ENCODE assay signal across 17 cellular contexts in genomic region chr7:77765906-77766800, GRCh38. TPM values are rescaled to one million over a fixed set of nuclear protein-coding genes. Genes with fewer than 3 reads are reported as not detected.
DNase-seq lines count a peak whose midpoint lies in the region; ATAC-seq, FAIRE-seq and TF ChIP-seq lines count a peak whose summit lies in the region.
"Had no signal": no experiment of that assay in that cellular context is flagged by ENCODE, and none has a peak within 500 bp of the region (broad histone marks: within the 10 kb centered on the region; RNA-seq: fewer than 3 reads in every experiment).

No MANE protein-coding gene starts in this region.

- no peak for DNase-seq in A549 (ENCODE audit: low read depth in 1 of 2, low spot score in 1 of 2)
- peak; percentile 28 to 48 for DNase-seq in cardiac fibroblast (ENCODE audit: low read depth in 2 of 2)
- no peak for DNase-seq in GM19238 (ENCODE audit: insufficient read length, low spot score)
- no peak for DNase-seq in SK-N-DZ (ENCODE audit: low spot score)
- DNase-seq: AML-193, brain microvascular endothelial cell, GM23248, islet precursor cell, NCI-H2081 treated with DMSO at 0.1 percent for 48 hours, OCI-M1, posterior cingulate gyrus, T1000 had no signal

- peak overlapping the region in 1 of 2 donors; percentile 28 for H3K9ac ChIP-seq in liver (ENCODE audit: low read depth in 1 of 2, low read length in 2 of 2)
- H3K9ac ChIP-seq: GM23248 had no signal

- TF ChIP-seq CTCF in A549 (IDR thresholded peaks at IDR 0.05) = no peak
- TF ChIP-seq CTCF in cardiac fibroblast (IDR thresholded peaks at IDR 0.05; ENCODE audit: low read depth, low read length) = no peak
- no peak for TF ChIP-seq CTCF in liver (IDR thresholded peaks at IDR 0.05; ENCODE audit: low read depth, low read length, missing input control)

- TF ChIP-seq EP300 in A549 (IDR thresholded peaks at IDR 0.05) = no peak

- peaks cover 0 to 2% (median 0%) of the 10 kb centered on the region in 4 donors for H3K36me3 ChIP-seq in liver (ENCODE audit: control insufficient read depth in 4 of 4, insufficient read depth in 3 of 4, low read depth in 1 of 4, low read length in 3 of 4)
- H3K36me3 ChIP-seq: brain microvascular endothelial cell had no signal

- no peak overlapping the region for H3K4me3 ChIP-seq in A549
- H3K4me3 ChIP-seq in cardiac fibroblast (replicated peaks in 1 of 2; ENCODE audit: low read depth in 2 of 2, low read length in 2 of 2) = no peak overlapping the region
- no peak overlapping the region for H3K4me3 ChIP-seq in liver (ENCODE audit: low read depth in 1 of 3, low read length in 3 of 3)
- H3K4me3 ChIP-seq: GM23248 had no signal

- peak overlapping the region; percentile 51 for H3K4me2 ChIP-seq in A549

- no peak for FAIRE-seq in A549 (lab: Jason Lieb, UNC)
- FAIRE-seq: G401.6 had no signal

- POLR2A ChIA-PET in A549 (lab: Yijun Ruan, JAX) = no interaction called here

- no peak for TF ChIP-seq POLR2A in A549 (IDR thresholded peaks at IDR 0.05; ENCODE audit: low read length)

- H3K4me1 ChIP-seq in A549 (peaks cover 51% of the 10 kb centered on the region), liver (ENCODE audit: control insufficient read depth in 4 of 4, insufficient read depth in 4 of 4, low read length in 3 of 4) (peaks cover 5 to 33% (median 24%) of the 10 kb centered on the region in 4 donors)

- TF ChIP-seq RAD21 in A549 (conservative IDR thresholded peaks at IDR 0.05 in 1 of 2, IDR thresholded peaks at IDR 0.05 in 1 of 2) = no peak
- no peak for TF ChIP-seq RAD21 in liver (IDR thresholded peaks at IDR 0.05)

- CTCF ChIA-PET in A549 (lab: Yijun Ruan, JAX) = interaction anchor here (0.9 to 1.3 kb wide), 4 partner anchors 32 to 165 kb away, joined by 3 to 5 read pairs (median 3); partner anchors contain the start of genes PHTF2 and TMEM60

- ATAC-seq in A549 (peak in 1 of 2 experiments; percentile 39; a peak in 1 of 6 replicates), GM19438 (IDR thresholded peaks at IDR 0.05; ENCODE audit: low read depth, unreplicated experiment) (peak; percentile 52), GM18907 (IDR thresholded peaks at IDR 0.05; ENCODE audit: unreplicated experiment) (no peak), GM19455 (IDR thresholded peaks at IDR 0.05; ENCODE audit: unreplicated experiment) (no peak)

- 66% methylated on average over 4 of the region's 4 CpGs for WGBS in A549 (ENCODE audit: missing lambda C conversion rate)
- WGBS in liver = 53% methylated on average over 4 of the region's 4 CpGs

- no peaks in the 10 kb centered on the region for H3K27me3 ChIP-seq in liver (ENCODE audit: control insufficient read depth in 4 of 4, insufficient read depth in 4 of 4, low read length in 3 of 4)
- H3K27me3 ChIP-seq: brain microvascular endothelial cell had no signal

- H3K27ac ChIP-seq in A549 = peak overlapping the region; percentile 23 to 75; a peak in 4 of 6 replicates
- peak overlapping the region; percentile 75 to 82 for H3K27ac ChIP-seq in liver (ENCODE audit: low read depth in 1 of 2, low read length in 2 of 2)
- H3K27ac ChIP-seq: brain microvascular endothelial cell, GM23248 had no signal

- no peaks in the 10 kb centered on the region for H3K9me3 ChIP-seq in A549
- H3K9me3 ChIP-seq in liver (ENCODE audit: control insufficient read depth in 4 of 4, low read length in 3 of 4) = no peaks in the 10 kb centered on the region

TF ChIP-seq in A549, 52 proteins besides CTCF, POLR2A, EP300 and RAD21 (continues in another document):
- no peak for TF ChIP-seq HES2 (IDR thresholded peaks at IDR 0.05)
- TF ChIP-seq CBX2 (IDR thresholded peaks at IDR 0.05; ENCODE audit: borderline replicate concordance, low read depth) = no peak
- no peak for TF ChIP-seq CBX8 (IDR thresholded peaks at IDR 0.05)
- TF ChIP-seq ESRRA (IDR thresholded peaks at IDR 0.05; ENCODE audit: borderline replicate concordance, low read length) = no peak
- TF ChIP-seq HOXA7 (CRISPR knock-in tag; IDR thresholded peaks at IDR 0.05) = no peak
- no peak for TF ChIP-seq CHD2 (IDR thresholded peaks at IDR 0.05; ENCODE audit: low read length, partially characterized antibody)
- TF ChIP-seq HOXB5 (CRISPR knock-in tag; IDR thresholded peaks at IDR 0.05) = no peak
- no peak for TF ChIP-seq POLR2AphosphoS2 (conservative IDR thresholded peaks at IDR 0.05; ENCODE audit: low read length)
- no peak for TF ChIP-seq BCL3 (IDR thresholded peaks at IDR 0.05)
- no peak for TF ChIP-seq FOXS1 (CRISPR knock-in tag; IDR thresholded peaks at IDR 0.05)
- no peak for TF ChIP-seq MAFK (IDR thresholded peaks at IDR 0.05; ENCODE audit: partially characterized antibody)
- no peak for TF ChIP-seq CHD4 (IDR thresholded peaks at IDR 0.05; ENCODE audit: borderline replicate concordance)

TF ChIP-seq in liver, 16 proteins besides CTCF, POLR2A, EP300 and RAD21 (continues in another document):
- peak; percentile 83 to 87 for TF ChIP-seq HNF4A (conservative IDR thresholded peaks at IDR 0.05)
- no peak for TF ChIP-seq ZBTB33 (IDR thresholded peaks at IDR 0.05)
- TF ChIP-seq RXRA (IDR thresholded peaks at IDR 0.05) = peak; percentile 34 to 40
- TF ChIP-seq JUND (IDR thresholded peaks at IDR 0.05) = peak; percentile 29 to 47
- peak; percentile 83 for TF ChIP-seq SP1 (IDR thresholded peaks at IDR 0.05)
- no peak for TF ChIP-seq YY1 (IDR thresholded peaks at IDR 0.05)
- TF ChIP-seq NR2F2 (IDR thresholded peaks at IDR 0.05) = peak; percentile 17
- TF ChIP-seq FOXA2 (IDR thresholded peaks at IDR 0.05) = no peak
- no peak for TF ChIP-seq GABPA (IDR thresholded peaks at IDR 0.05 in 1 of 2, conservative IDR thresholded peaks at IDR 0.05 in 1 of 2)
- no peak for TF ChIP-seq ATF3 (IDR thresholded peaks at IDR 0.05)
- no peak for TF ChIP-seq TAF1 (conservative IDR thresholded peaks at IDR 0.05)
- TF ChIP-seq, protein P1, sequence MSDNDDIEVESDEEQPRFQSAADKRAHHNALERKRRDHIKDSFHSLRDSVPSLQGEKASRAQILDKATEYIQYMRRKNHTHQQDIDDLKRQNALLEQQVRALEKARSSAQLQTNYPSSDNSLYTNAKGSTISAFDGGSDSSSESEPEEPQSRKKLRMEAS (IDR thresholded peaks at IDR 0.05) = no peak
- no peak for TF ChIP-seq EGR1 (IDR thresholded peaks at IDR 0.05; ENCODE audit: low read depth in 2 of 2)
- peak; percentile 37 for TF ChIP-seq HNF4G (IDR thresholded peaks at IDR 0.05)
- TF ChIP-seq FOXA1 (IDR thresholded peaks at IDR 0.05) = no peak

RNA-seq across cellular contexts. Expression of gene TMEM60, which starts 32.1 kb away (rescaled TPM):
- 42.8 and 54.7 TPM in 2 replicates for polyA plus RNA-seq in A549 (2011; rRNA removed)
- polyA plus RNA-seq in A549 (2012; cell fraction: cytosol; rRNA removed) = 13.8 and 15.1 TPM in 2 replicates
- polyA plus RNA-seq in A549 (2012; cell fraction: nucleus; rRNA removed) = 3.1 and 5.4 TPM in 2 replicates
- 26.3 to 33.8 TPM (median 29.8 TPM) in 3 replicates for polyA plus RNA-seq in A549 (2017; fragmentation: RNase III; extraction: RNeasy Plus Mini Kit Qiagen cat#74134 plus additional on column Dnase treatment)
- polyA minus RNA-seq in A549 (2011; rRNA and poly(A)+ RNA removed) = 6.6 and 9.3 TPM in 2 replicates
- 1 to 10 TPM; 4.9 to 9.9 TPM for total RNA-seq in liver
- 10 to 100 TPM in 1 of 2 donors, 1 to 10 TPM in 1; 9.7 to 16.7 TPM for polyA plus RNA-seq in liver
- 31.5 and 50.5 TPM in 2 replicates for polyA plus RNA-seq in SK-N-DZ (2014; cell fraction: cytosol; rRNA removed)
- polyA plus RNA-seq in SK-N-DZ (2014; cell fraction: nucleus; rRNA removed) = 17.0 and 22.7 TPM in 2 replicates

RNA-seq across cellular contexts. Expression of gene PHTF2, which starts 32.4 kb away (rescaled TPM):
- polyA plus RNA-seq in A549 (2011; rRNA removed) (35.5 and 41.6 TPM in 2 replicates), A549 (2017; fragmentation: RNase III; extraction: RNeasy Plus Mini Kit Qiagen cat#74134 plus additional on column Dnase treatment) (11.0 to 14.5 TPM (median 13.1 TPM) in 3 replicates), liver (1 to 10 TPM; 2.2 to 3.1 TPM)
- 7.4 and 9.1 TPM in 2 replicates for polyA plus RNA-seq in A549 (2012; cell fraction: cytosol; rRNA removed)
- 2.6 and 8.5 TPM in 2 replicates for polyA plus RNA-seq in A549 (2012; cell fraction: nucleus; rRNA removed)
- polyA minus RNA-seq in A549 (2011; rRNA and poly(A)+ RNA removed) = 11.9 and 16.4 TPM in 2 replicates
- total RNA-seq in liver = 1 to 10 TPM; 6.2 to 7.3 TPM
- 31.9 and 34.3 TPM in 2 replicates for polyA plus RNA-seq in SK-N-DZ (2014; cell fraction: cytosol; rRNA removed)
- 31.6 and 37.3 TPM in 2 replicates for polyA plus RNA-seq in SK-N-DZ (2014; cell fraction: nucleus; rRNA removed)

Comparison
In these comparisons a context has a peak if more than half of its experiments do, and no peak if none do; other contexts are left out.
1. DNase-seq: peak in cardiac fibroblast (2 of 2); none in A549 (0 of 2), GM19238 (single experiment) and SK-N-DZ (single experiment).